In the genomic region with DNA sequence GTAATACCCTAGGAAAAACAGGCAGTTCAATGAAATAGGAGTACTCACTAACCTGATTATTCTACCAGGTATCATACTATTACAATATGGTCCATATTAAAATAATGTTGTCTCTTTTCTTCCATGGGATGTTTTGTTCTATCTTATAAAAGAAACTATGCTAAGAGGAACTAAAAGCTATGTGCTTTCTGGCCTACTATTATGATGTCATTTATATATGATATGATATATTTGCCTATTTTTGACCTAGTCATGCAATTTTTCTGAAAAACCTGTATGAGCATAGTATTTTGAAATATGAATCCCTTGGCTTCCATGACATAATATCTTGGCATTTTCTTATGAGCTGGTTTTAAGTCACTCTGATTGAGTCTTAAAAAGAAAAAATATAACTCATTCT, we compare ENCODE assay signal across 29 cellular contexts.
"Had no signal": no experiment of that assay in that cellular context is flagged by ENCODE, and none has a peak within 500 bp of the region (broad histone marks: within the 10 kb centered on the region; RNA-seq: fewer than 3 reads in every experiment).

No MANE protein-coding gene starts in this region.

- H3K27me3 ChIP-seq: adrenal gland, cardiac muscle cell, dorsolateral prefrontal cortex, gastrocnemius medialis, hepatocyte, pancreas, right atrium auricular region, spleen, suprapubic skin, tibial artery, upper lobe of right lung had no signal

- H3K4me2 ChIP-seq: hepatocyte had no signal

- DNase-seq: activated CD4-positive, alpha-beta T cell treated with anti-CD3 and anti-CD28 coated beads for 48 hours; activated CD4-positive, alpha-beta T cell treated with anti-CD3 and anti-CD28 coated beads, Interleukin-2, amount 50 U/mL, for 48 hours; activated CD8-positive, alpha-beta memory T cell treated with anti-CD3 and anti-CD28 coated beads, Interleukin-2, amount 50 U/mL, for 4 hours; activated gamma-delta T cell treated with Interleukin-2 at 50 U/mL for 16 hours; activated T-cell treated with anti-CD3 and anti-CD28 coated beads, Interleukin-2, amount 50 U/mL, for 24 hours; adrenal gland; aorta; dorsolateral prefrontal cortex; effector memory CD4-positive, alpha-beta T cell; erythroblast; gastrocnemius medialis; left cardiac atrium; left ventricle myocardium superior; nucleus accumbens; pancreas; spleen; stimulated activated naive CD4-positive, alpha-beta T cell; tibial artery; upper lobe of right lung had no signal

- H3K27ac ChIP-seq: adrenal gland, cardiac muscle cell, coronary artery, gastrocnemius medialis, hepatocyte, pancreas, right atrium auricular region, spleen, suprapubic skin, tibial artery, upper lobe of right lung, VCaP had no signal

- H3K4me3 Mint-ChIP-seq: activated T-cell treated with anti-CD3 and anti-CD28 coated beads, Interleukin-2, amount 50 U/mL, for 24 hours; activated T-helper 17 cell treated with anti-CD3 and anti-CD28 coated beads, Interleukin-2, amount 50 U/mL, for 72 hours; brain had no signal

- ATAC-seq: activated CD4-positive, CD25-positive, alpha-beta regulatory T cell treated with anti-CD3 and anti-CD28 coated beads, Interleukin-2, amount 50 U/mL, for 24 hours; activated naive CD4-positive, alpha-beta T cell treated with anti-CD3 and anti-CD28 coated beads, Interleukin-2, amount 50 U/mL, for 72 hours; activated T-helper 17 cell treated with anti-CD3 and anti-CD28 coated beads, Interleukin-2, amount 50 U/mL, for 72 hours; gastrocnemius medialis; left cardiac atrium; left ventricle myocardium superior; pancreas; upper lobe of right lung had no signal

- H3K27ac Mint-ChIP-seq: activated naive CD4-positive, alpha-beta T cell treated with anti-CD3 and anti-CD28 coated beads, Interleukin-2, amount 50 U/mL, for 72 hours; activated T-cell treated with anti-CD3 and anti-CD28 coated beads, Interleukin-2, amount 50 U/mL, for 24 hours; activated T-helper 17 cell treated with anti-CD3 and anti-CD28 coated beads, Interleukin-2, amount 50 U/mL, for 72 hours; brain had no signal

- H3K9me3 ChIP-seq: adrenal gland, gastrocnemius medialis, pancreas, right atrium auricular region, spleen, suprapubic skin, tibial artery, upper lobe of right lung had no signal

- H2AFZ ChIP-seq: hepatocyte had no signal

- H3K36me3 ChIP-seq: adrenal gland, cardiac muscle cell, gastrocnemius medialis, pancreas, right atrium auricular region, suprapubic skin, upper lobe of right lung had no signal

- H3K27me3 Mint-ChIP-seq: activated T-cell treated with anti-CD3 and anti-CD28 coated beads, Interleukin-2, amount 50 U/mL, for 24 hours; activated T-helper 17 cell treated with anti-CD3 and anti-CD28 coated beads, Interleukin-2, amount 50 U/mL, for 72 hours; brain had no signal

- H3K9me3 Mint-ChIP-seq: activated T-cell treated with anti-CD3 and anti-CD28 coated beads, Interleukin-2, amount 50 U/mL, for 24 hours; activated T-helper 17 cell treated with anti-CD3 and anti-CD28 coated beads, Interleukin-2, amount 50 U/mL, for 72 hours had no signal

- H3K4me1 ChIP-seq: right atrium auricular region, suprapubic skin, upper lobe of right lung had no signal

- H3K4me3 ChIP-seq: adrenal gland, cardiac muscle cell, coronary artery, dorsolateral prefrontal cortex, gastrocnemius medialis, hepatocyte, pancreas, right atrium auricular region, spleen, suprapubic skin, tibial artery, upper lobe of right lung had no signal
